In the genomic region with DNA sequence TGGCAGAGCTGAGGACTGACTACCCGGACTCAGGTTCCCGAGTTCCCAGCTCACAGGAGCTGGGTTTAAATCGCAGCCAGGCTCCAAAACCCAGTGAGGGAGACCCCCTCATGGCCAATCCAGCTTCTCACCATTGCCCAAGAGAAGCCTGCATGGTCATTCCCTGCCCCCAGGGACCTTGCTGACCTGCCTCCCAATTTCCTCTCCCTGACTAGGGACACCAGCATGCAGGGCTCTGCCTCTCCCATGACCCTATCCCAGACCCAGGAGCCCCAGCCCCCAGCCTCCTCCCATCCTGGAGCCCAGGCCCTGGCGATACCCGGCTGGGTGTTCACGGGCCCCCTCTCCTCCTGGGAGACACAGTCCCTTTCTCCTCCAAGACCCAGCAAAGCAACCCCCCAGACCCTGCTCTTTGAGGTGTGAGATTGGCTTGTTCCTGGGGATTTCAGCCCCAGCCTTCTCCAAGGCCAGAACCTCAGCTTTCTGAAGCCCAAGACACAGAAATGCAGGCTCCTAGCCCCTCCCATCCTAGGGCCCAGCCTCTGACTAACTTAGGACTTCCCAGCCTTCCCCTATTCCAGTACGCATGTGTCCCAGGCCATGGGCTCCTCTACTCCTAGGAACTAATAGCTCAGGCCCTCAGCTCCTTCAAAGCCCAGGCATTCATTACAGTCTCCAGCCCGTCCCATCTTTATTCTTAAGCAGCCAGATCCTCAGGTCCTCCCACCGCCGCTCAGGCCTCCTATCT, we compare ENCODE assay signal across 8 cellular contexts. TPM values are rescaled to one million over a fixed set of nuclear protein-coding genes. Genes with fewer than 3 reads are reported as not detected.
A peak's percentile ranks its signal among the peaks of the same experiment; 100 is the strongest.
DNase-seq lines count a peak whose midpoint lies in the region; ATAC-seq and TF ChIP-seq lines count a peak whose summit lies in the region.

No MANE protein-coding gene starts in this region.

- peak overlapping the region; percentile 97 for H3K9ac ChIP-seq in Loucy (ENCODE audit: low read depth, low read length, poor library complexity, severe bottlenecking)

- H3K9me3 ChIP-seq in Loucy (ENCODE audit: insufficient read depth, low read depth, low read length) (no peaks in the 10 kb centered on the region), ascending aorta (no peaks in the 10 kb centered on the region), hepatocyte (ENCODE audit: low read depth) (no peaks in the 10 kb centered on the region)

- H3K27ac ChIP-seq in ascending aorta = peak overlapping the region; percentile 94
- H3K27ac ChIP-seq in hepatocyte = peak overlapping the region; percentile 94

- intact Hi-C loops in ascending aorta (cut with DNase I) = loop anchor here (2.0 to 5.0 kb wide), 2 partner anchors 27 to 155 kb away; a partner anchor contains a TSS

- H3K4me3 ChIP-seq in Loucy (ENCODE audit: low read length, poor library complexity, severe bottlenecking) (peak overlapping the region; percentile 89), ascending aorta (peak overlapping the region; percentile 58 to 81), hepatocyte (peak overlapping the region; percentile 47)

- H3K36me3 ChIP-seq in Loucy (ENCODE audit: insufficient read depth, low read length) (no peaks in the 10 kb centered on the region; the same call in 1 of the 2 replicates), ascending aorta (peaks cover 14 to 26% of the 10 kb centered on the region in 2 donors), hepatocyte (replicated peaks; ENCODE audit: insufficient read depth, low read depth) (no peaks in the 10 kb centered on the region)

- H3F3A ChIP-seq in Loucy (ENCODE audit: low read depth) = no peaks in the 10 kb centered on the region

- H3K9me2 ChIP-seq in Loucy (replicated peaks; ENCODE audit: low read depth, low read length) = no peaks in the 10 kb centered on the region
- H3K9me2 ChIP-seq in hepatocyte (replicated peaks; ENCODE audit: insufficient read depth) = no peaks in the 10 kb centered on the region

- TF ChIP-seq CTCF in Loucy (conservative IDR thresholded peaks at IDR 0.05; ENCODE audit: low read length) (no peak), ascending aorta (IDR thresholded peaks at IDR 0.05) (no peak), hepatocyte (IDR thresholded peaks at IDR 0.05; ENCODE audit: poor library complexity) (no peak)

- DNase-seq in ELF-1 (ENCODE audit: low read depth, low spot score) (peak; percentile 77), ascending aorta (ENCODE audit: low spot score in 2 of 2) (peak in 1 of 2 donors; percentile 89), hepatocyte (ENCODE audit: low spot score) (peak; percentile 88), renal cortical epithelial cell (ENCODE audit: low read depth) (peak; percentile 77), RPMI8226 (no peak), NCI-H187 treated with DMSO at 0.1 percent for 48 hours (lab: John Stamatoyannopoulos, UW) (no peak)

- WGBS in hepatocyte (ENCODE audit: low lambda C conversion rate, missing lambda C conversion rate) = 33% methylated on average over 8 of the region's 10 CpGs

- no peaks in the 10 kb centered on the region for H3K27me3 ChIP-seq in Loucy (ENCODE audit: insufficient read depth, low read length, poor library complexity, severe bottlenecking)
- H3K27me3 ChIP-seq in ascending aorta = no peaks in the 10 kb centered on the region
- H3K27me3 ChIP-seq in hepatocyte = no peaks in the 10 kb centered on the region

- H4K20me1 ChIP-seq in Loucy (ENCODE audit: insufficient read depth, low read length, poor library complexity, severe bottlenecking) (peaks cover 24% of the 10 kb centered on the region), hepatocyte (ENCODE audit: insufficient read depth, poor library complexity, severe bottlenecking) (peaks cover 4% of the 10 kb centered on the region)

- H3K4me2 ChIP-seq in Loucy (ENCODE audit: low read depth, low read length, poor library complexity, severe bottlenecking) (peak overlapping the region; percentile 87), hepatocyte (peak overlapping the region; percentile 94)

- H2AFZ ChIP-seq in Loucy (ENCODE audit: low read length) (no peak overlapping the region; the same call in 1 of the 2 replicates), hepatocyte (peak overlapping the region; percentile 16)

- H3K79me2 ChIP-seq in Loucy (ENCODE audit: insufficient read depth, low read length) (peaks cover 64% of the 10 kb centered on the region), hepatocyte (peaks cover 61% of the 10 kb centered on the region)

- no peak for ATAC-seq in GM18870 (IDR thresholded peaks at IDR 0.05; ENCODE audit: unreplicated experiment)

- H3K4me1 ChIP-seq in Loucy (ENCODE audit: insufficient read depth, low read length, poor library complexity, severe bottlenecking) (peaks cover 18% of the 10 kb centered on the region), ascending aorta (peaks cover 21 to 26% of the 10 kb centered on the region in 2 donors), hepatocyte (ENCODE audit: insufficient read depth) (peaks cover 18% of the 10 kb centered on the region)

RNA-seq across cellular contexts. Expression of a gene that starts 1.1 kb away (rescaled TPM):
- 21.8 TPM for total RNA-seq in ascending aorta
- 29.2 and 37.4 TPM in 2 replicates for total RNA-seq in hepatocyte
- 45.9 and 54.8 TPM in 2 replicates for polyA plus RNA-seq in hepatocyte
- total RNA-seq in renal cortical epithelial cell = 42.9 and 72.1 TPM in 2 replicates

RNA-seq across cellular contexts. Expression of a gene that starts 1.7 kb away (rescaled TPM):
- 106 TPM for total RNA-seq in ascending aorta
- 62.9 and 72.1 TPM in 2 replicates for total RNA-seq in hepatocyte
- polyA plus RNA-seq in hepatocyte = 79.6 and 84.9 TPM in 2 replicates
- total RNA-seq in renal cortical epithelial cell = 170 and 313 TPM in 2 replicates

RNA-seq across cellular contexts. Expression of a gene that starts 24.9 kb away (rescaled TPM):
- not detected for total RNA-seq in ascending aorta
- total RNA-seq in hepatocyte = not detected in 2 replicates
- polyA plus RNA-seq in hepatocyte = not detected in 2 replicates
- total RNA-seq in renal cortical epithelial cell = 0.25 TPM in 1 of 2 replicates, not detected in the other

RNA-seq across cellular contexts. Expression of a gene that starts 26.9 kb away (rescaled TPM):
- 7,736 TPM for total RNA-seq in ascending aorta
- total RNA-seq in hepatocyte = 8,878 and 9,969 TPM in 2 replicates
- 13,723 and 15,987 TPM in 2 replicates for polyA plus RNA-seq in hepatocyte
- 1,420 and 1,436 TPM in 2 replicates for total RNA-seq in renal cortical epithelial cell

RNA-seq across cellular contexts. Expression of a gene that starts 32.1 kb away (rescaled TPM):
- total RNA-seq in ascending aorta (not detected), hepatocyte (1.1 TPM in 1 of 2 replicates, not detected in the other), renal cortical epithelial cell (not detected in 2 replicates)
- not detected in 2 replicates for polyA plus RNA-seq in hepatocyte

Comparison
In these comparisons a context has a peak if more than half of its experiments do, and no peak if none do; other contexts are left out.
1. DNase-seq: peak in ELF-1 (single experiment), hepatocyte (single experiment) and renal cortical epithelial cell (single experiment); none in RPMI8226 (single experiment) and NCI-H187 treated with DMSO at 0.1 percent for 48 hours (single experiment).
2. Peak in every context shown above with its lines, with median percentiles within 50 percentile points of each other: H3K4me3 ChIP-seq.